ENCODE assay signal across 8 cellular contexts in the genomic region with DNA sequence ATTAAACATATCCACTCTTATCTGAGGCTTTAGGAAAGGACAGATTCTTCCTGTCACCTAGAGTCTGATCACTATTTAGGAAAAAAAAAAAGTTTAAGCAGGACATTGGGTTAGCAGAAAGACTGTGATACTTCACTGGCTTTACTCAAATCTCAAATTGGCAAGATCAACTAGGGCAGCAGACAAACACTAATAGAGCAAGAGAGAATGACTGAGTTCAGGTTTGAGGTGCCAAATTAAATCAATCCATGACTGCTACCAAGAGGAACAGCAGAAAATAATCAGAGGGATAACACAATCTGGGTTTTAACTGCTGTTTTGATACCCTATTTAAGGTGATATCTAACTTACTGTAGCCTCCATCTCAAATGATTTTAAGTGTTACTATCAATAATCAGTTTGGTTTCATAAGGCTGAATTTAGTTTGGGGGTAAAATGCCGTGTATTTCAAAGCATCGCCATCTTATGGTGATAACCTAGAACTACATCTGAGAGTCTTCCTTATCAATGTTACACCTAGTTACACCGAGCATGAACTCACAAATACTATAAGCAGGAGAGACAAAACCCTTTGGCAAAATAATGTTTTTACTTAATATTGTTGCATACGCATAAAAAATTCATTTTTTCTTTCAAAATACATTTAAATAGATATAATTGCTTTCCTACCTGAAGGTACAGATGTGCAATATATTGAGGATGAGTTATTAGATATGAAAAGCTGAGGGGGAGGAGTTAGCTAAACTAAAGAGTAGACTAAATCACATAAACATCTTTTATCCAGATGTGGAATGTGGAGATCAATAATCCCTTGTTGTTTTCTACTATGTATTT.
DNase-seq lines count a peak whose midpoint lies in the region; ATAC-seq and FAIRE-seq lines count a peak whose summit lies in the region.

No MANE protein-coding gene starts in this region.

- peak; percentile 79 for ATAC-seq in GM18519 (IDR thresholded peaks at IDR 0.05; ENCODE audit: low FRiP score, unreplicated experiment)
- no peak for ATAC-seq in HG03521 (IDR thresholded peaks at IDR 0.05; ENCODE audit: unreplicated experiment)
- ATAC-seq in natural killer cell treated with Interleukin-12 subunit alpha and Interleukin-12 subunit beta and Interleukin-15 and Interleukin-18, amount 100 ng/mL, for 72 hours: no peak

- peaks cover 13% of the 10 kb centered on the region for H3K36me3 Mint-ChIP-seq in natural killer cell treated with Interleukin-12 subunit alpha and Interleukin-12 subunit beta and Interleukin-15 and Interleukin-18, amount 100 ng/mL, for 72 hours

- no peak overlapping the region for H3K4me3 Mint-ChIP-seq in natural killer cell treated with Interleukin-12 subunit alpha and Interleukin-12 subunit beta and Interleukin-15 and Interleukin-18, amount 100 ng/mL, for 72 hours

- peak; percentile 54 for FAIRE-seq in HTR-8/SVneo (lab: Jason Lieb, UNC)

- H3K9me3 Mint-ChIP-seq in natural killer cell treated with Interleukin-12 subunit alpha and Interleukin-12 subunit beta and Interleukin-15 and Interleukin-18, amount 100 ng/mL, for 72 hours: peaks cover 12% of the 10 kb centered on the region

- H3K4me1 Mint-ChIP-seq in natural killer cell treated with Interleukin-12 subunit alpha and Interleukin-12 subunit beta and Interleukin-15 and Interleukin-18, amount 100 ng/mL, for 72 hours (ENCODE audit: low read depth in 2 of 2): no peaks in the 10 kb centered on the region

- no peaks in the 10 kb centered on the region for H3K27me3 Mint-ChIP-seq in natural killer cell treated with Interleukin-12 subunit alpha and Interleukin-12 subunit beta and Interleukin-15 and Interleukin-18, amount 100 ng/mL, for 72 hours

- no peak overlapping the region for H3K27ac Mint-ChIP-seq in natural killer cell treated with Interleukin-12 subunit alpha and Interleukin-12 subunit beta and Interleukin-15 and Interleukin-18, amount 100 ng/mL, for 72 hours

- DNase-seq in HTR-8/SVneo (ENCODE audit: insufficient read length, low spot score): peak; percentile 21
- DNase-seq in SKM-1 (lab: John Stamatoyannopoulos, UW; ENCODE audit: unreplicated experiment): peak; percentile 8
- DNase-seq in left kidney (ENCODE audit: low read depth, low spot score): peak; percentile 29
- no peak for DNase-seq in activated CD8-positive, alpha-beta memory T cell treated with anti-CD3 and anti-CD28 coated beads, Interleukin-2, amount 50 U/mL, for 4 hours
- no peak for DNase-seq in natural killer cell treated with Interleukin-12 subunit alpha and Interleukin-12 subunit beta and Interleukin-15 and Interleukin-18, amount 100 ng/mL, for 72 hours (ENCODE audit: low spot score)
- DNase-seq in activated naive CD4-positive, alpha-beta T cell (lab: John Stamatoyannopoulos, UW): no peak

Comparison
In these comparisons a context has a peak if more than half of its experiments do, and no peak if none do; other contexts are left out.
1. DNase-seq: peak in HTR-8/SVneo (single experiment), SKM-1 (single experiment) and left kidney (single experiment); none in activated CD8-positive, alpha-beta memory T cell treated with anti-CD3 and anti-CD28 coated beads, Interleukin-2, amount 50 U/mL, for 4 hours (single experiment), natural killer cell treated with Interleukin-12 subunit alpha and Interleukin-12 subunit beta and Interleukin-15 and Interleukin-18, amount 100 ng/mL, for 72 hours (single experiment) and activated naive CD4-positive, alpha-beta T cell (0 of 4).